8 cellular contexts compared by ENCODE assay signal in genomic region chr17:80761421-80761871, GRCh38.
DNase-seq lines count a peak whose midpoint lies in the region; ATAC-seq and TF ChIP-seq lines count a peak whose summit lies in the region.

No MANE protein-coding gene starts in this region.

- H3K27ac ChIP-seq in DND-41 (ENCODE audit: low read length) (peak overlapping the region; percentile 88), SK-N-SH (ENCODE audit: low read depth in 2 of 2, low read length in 1 of 2) (peak overlapping the region; percentile 78 to 84), substantia nigra (ENCODE audit: low read depth, low read length, poor library complexity, severe bottlenecking) (no peak overlapping the region), thyroid gland (no peak overlapping the region)

- peaks cover 0 to 7% of the 10 kb centered on the region in 2 donors for H3K9me3 Mint-ChIP-seq in activated naive CD4-positive, alpha-beta T cell treated with anti-CD3 and anti-CD28 coated beads, Interleukin-2, amount 50 U/mL, for 72 hours

- H3K9me2 ChIP-seq in SK-N-SH = no peaks in the 10 kb centered on the region

- H3K4me3 ChIP-seq in DND-41 (ENCODE audit: low read depth in 1 of 2, low read length in 2 of 2) (peak overlapping the region in 1 of 2 experiments; percentile 21; a peak in 2 of 4 replicates), SK-N-SH (ENCODE audit: low read depth in 2 of 2, low read length in 1 of 2) (peak overlapping the region; percentile 0 to 11; a peak in 2 of 4 replicates), thyroid gland (replicated peaks in 1 of 3) (no peak overlapping the region)

- peaks cover 81% of the 10 kb centered on the region for H3K4me1 ChIP-seq in DND-41 (ENCODE audit: insufficient read depth, low read length)
- peaks cover 15 to 19% of the 10 kb centered on the region in 2 experiments for H3K4me1 ChIP-seq in SK-N-SH (ENCODE audit: control insufficient read depth in 1 of 2, insufficient read depth in 2 of 2, low read depth in 1 of 2, low read length in 1 of 2)
- no peaks in the 10 kb centered on the region for H3K4me1 ChIP-seq in thyroid gland

- intact Hi-C loops in posterior vena cava (cut with DNase I) = no loop called here
- intact Hi-C loops in thyroid gland (cut with DNase I) = no loop called here

- TF ChIP-seq RAD21 in SK-N-SH (IDR thresholded peaks at IDR 0.05; ENCODE audit: low read length) = 0 out of 2 replicates have a peak, but pooled peaks have one; percentile 12

- TF ChIP-seq EP300 in SK-N-SH (IDR thresholded peaks at IDR 0.05; ENCODE audit: borderline replicate concordance in 1 of 2, low read depth in 1 of 2, low read length in 1 of 2) = peak; percentile 30 to 92; a peak in 2 of 4 replicates

- H3K79me2 ChIP-seq in DND-41 (ENCODE audit: insufficient read depth, low read length) (peaks cover 26% of the 10 kb centered on the region), SK-N-SH (ENCODE audit: insufficient read depth) (no peaks in the 10 kb centered on the region)

- CTCF ChIA-PET in SK-N-SH (lab: Yijun Ruan, JAX) = interaction anchor here (2.9 kb wide), 1 partner anchor 186 kb away, joined by 9 read pairs; no protein-coding TSS in a partner anchor

- 24% methylated on average over 15 of the region's 15 CpGs for WGBS in SK-N-SH (ENCODE audit: low lambda C conversion rate)
- WGBS in thyroid gland, 2 donors = 80 to 83% methylated on average over 15 of the region's 15 CpGs

- POLR2A ChIA-PET in SK-N-SH (lab: Yijun Ruan, JAX) = no interaction called here

- H3F3A ChIP-seq in SK-N-SH (replicated peaks; ENCODE audit: insufficient read depth) = peaks cover 19% of the 10 kb centered on the region

- TF ChIP-seq POLR2A in thyroid gland (IDR thresholded peaks at IDR 0.05) = no peak

- H3K4me2 ChIP-seq in DND-41 (ENCODE audit: insufficient read depth, low read length) = peak overlapping the region; percentile 59
- peak overlapping the region; percentile 64 for H3K4me2 ChIP-seq in SK-N-SH

- H3K9ac ChIP-seq in DND-41 (ENCODE audit: low read depth, low read length) = peak overlapping the region; percentile 58
- H3K9ac ChIP-seq in SK-N-SH = peak overlapping the region; percentile 23; the same call in 1 of the 2 replicates

- H3K27ac Mint-ChIP-seq in activated naive CD4-positive, alpha-beta T cell treated with anti-CD3 and anti-CD28 coated beads, Interleukin-2, amount 50 U/mL, for 72 hours = peak overlapping the region; percentile 98 to 99

- H2AFZ ChIP-seq in DND-41 (ENCODE audit: low read depth, low read length) = peak overlapping the region; percentile 12; the same call in 1 of the 2 replicates
- H2AFZ ChIP-seq in SK-N-SH (ENCODE audit: low read depth) = peak overlapping the region; percentile 20; the same call in 1 of the 2 replicates

- peak; percentile 69 for DNase-seq in DND-41
- no peak for DNase-seq in SK-N-SH
- peak; percentile 70 to 89 for DNase-seq in activated naive CD4-positive, alpha-beta T cell treated with anti-CD3 and anti-CD28 coated beads, Interleukin-2, amount 50 U/mL, for 72 hours (ENCODE audit: low spot score in 2 of 2)
- DNase-seq in posterior vena cava (ENCODE audit: low spot score) = peak; percentile 50
- DNase-seq in NK-92 (lab: John Stamatoyannopoulos, UW; ENCODE audit: unreplicated experiment) = no peak
- DNase-seq in substantia nigra (lab: John Stamatoyannopoulos, UW) = no peak
- no peak for DNase-seq in thyroid gland

- ATAC-seq in DND-41 (ENCODE audit: insufficient read depth, low read depth) (peak; percentile 49), GM18873 (IDR thresholded peaks at IDR 0.05; ENCODE audit: low FRiP score, unreplicated experiment) (no peak)
- ATAC-seq in activated naive CD4-positive, alpha-beta T cell treated with anti-CD3 and anti-CD28 coated beads, Interleukin-2, amount 50 U/mL, for 72 hours = peak; percentile 79 to 87

- H4K20me1 ChIP-seq in DND-41 (ENCODE audit: insufficient read depth, low read length) = no peaks in the 10 kb centered on the region
- no peaks in the 10 kb centered on the region for H4K20me1 ChIP-seq in SK-N-SH (ENCODE audit: insufficient read depth)

- TF ChIP-seq CTCF in DND-41 (IDR thresholded peaks at IDR 0.05; ENCODE audit: borderline replicate concordance, extremely low read depth, low read length, poor library complexity, severe bottlenecking) = no peak
- no peak for TF ChIP-seq CTCF in SK-N-SH (IDR thresholded peaks at IDR 0.05)
- TF ChIP-seq CTCF in thyroid gland (IDR thresholded peaks at IDR 0.05) = no peak

- peaks cover 9% of the 10 kb centered on the region for H3K36me3 ChIP-seq in DND-41 (ENCODE audit: insufficient read depth, low read length)
- H3K36me3 ChIP-seq in SK-N-SH (replicated peaks in 1 of 2; ENCODE audit: control insufficient read depth in 1 of 2, insufficient read depth in 2 of 2, low read length in 1 of 2) = peaks cover 0 to 3% of the 10 kb centered on the region in 2 experiments
- no peaks in the 10 kb centered on the region for H3K36me3 ChIP-seq in thyroid gland

- H3K9me3 ChIP-seq in DND-41 (ENCODE audit: insufficient read depth, low read length, severe bottlenecking) (no peaks in the 10 kb centered on the region), SK-N-SH (no peaks in the 10 kb centered on the region), thyroid gland (no peaks in the 10 kb centered on the region)

- peaks cover 22 to 48% of the 10 kb centered on the region in 2 donors for H3K36me3 Mint-ChIP-seq in activated naive CD4-positive, alpha-beta T cell treated with anti-CD3 and anti-CD28 coated beads, Interleukin-2, amount 50 U/mL, for 72 hours

- H3K27me3 ChIP-seq in DND-41 (ENCODE audit: insufficient read depth, low read length, poor library complexity) = no peaks in the 10 kb centered on the region
- H3K27me3 ChIP-seq in SK-N-SH (ENCODE audit: insufficient read depth) = no peaks in the 10 kb centered on the region
- no peaks in the 10 kb centered on the region for H3K27me3 ChIP-seq in thyroid gland

TF ChIP-seq in SK-N-SH, 30 proteins besides CTCF, POLR2A, EP300 and RAD21 (continues in another document):
- peak; percentile 75; the same call in 1 of the 2 replicates for TF ChIP-seq POLR2AphosphoS5 (IDR thresholded peaks at IDR 0.05; ENCODE audit: low read depth, low read length)
- TF ChIP-seq MAX (IDR thresholded peaks at IDR 0.05; ENCODE audit: low read depth) = peak; percentile 86
- peak; percentile 97 for TF ChIP-seq JUND (IDR thresholded peaks at IDR 0.05)
- TF ChIP-seq YY1 (IDR thresholded peaks at IDR 0.05; ENCODE audit: low read depth) = peak; percentile 40; the same call in 1 of the 2 replicates
- TF ChIP-seq FOSL2 (IDR thresholded peaks at IDR 0.05; ENCODE audit: borderline replicate concordance, low read depth) = peak; percentile 96
- no peak for TF ChIP-seq REST (IDR thresholded peaks at IDR 0.05; ENCODE audit: low read depth, low read length)
- TF ChIP-seq ZBTB33 (IDR thresholded peaks at IDR 0.05; ENCODE audit: borderline replicate concordance, low read depth) = peak; percentile 78; the same call in 1 of the 2 replicates
- TF ChIP-seq MXI1 (IDR thresholded peaks at IDR 0.05; ENCODE audit: low read depth, low read length) = no peak; the same call in 1 of the 2 replicates
- TF ChIP-seq MEF2A (IDR thresholded peaks at IDR 0.05; ENCODE audit: borderline replicate concordance, low read depth) = peak; percentile 46; the same call in 1 of the 2 replicates
- TF ChIP-seq TEAD4 (IDR thresholded peaks at IDR 0.05; ENCODE audit: borderline replicate concordance, insufficient read depth) = peak; percentile 88
- TF ChIP-seq TCF12 (IDR thresholded peaks at IDR 0.05) = peak; percentile 98
- TF ChIP-seq SIN3A (IDR thresholded peaks at IDR 0.05; ENCODE audit: borderline replicate concordance, low read depth, low read length) = peak; percentile 80
- no peak for TF ChIP-seq RFX5 (IDR thresholded peaks at IDR 0.05; ENCODE audit: low read length)

Comparison
In these comparisons a context has a peak if more than half of its experiments do, and no peak if none do; other contexts are left out.
1. DNase-seq: peak in DND-41 (single experiment), activated naive CD4-positive, alpha-beta T cell treated with anti-CD3 and anti-CD28 coated beads, Interleukin-2, amount 50 U/mL, for 72 hours (2 of 2) and posterior vena cava (single experiment); none in SK-N-SH (single experiment), NK-92 (single experiment), substantia nigra (0 of 49) and thyroid gland (0 of 2).
2. H3K27ac ChIP-seq: peak in DND-41 (single experiment) and SK-N-SH (2 of 2); none in substantia nigra (single experiment) and thyroid gland (0 of 3).
3. H3K4me3 ChIP-seq: peak in SK-N-SH (2 of 2); none in thyroid gland (0 of 3).